ENCODE assay signal across 8 cellular contexts in genomic region chr9:109816490-109816889, GRCh38. TPM values are rescaled to one million over a fixed set of nuclear protein-coding genes. Genes with fewer than 3 reads are reported as not detected.
DNase-seq lines count a peak whose midpoint lies in the region; TF ChIP-seq lines count a peak whose summit lies in the region.

No MANE protein-coding gene starts in this region.

- H3K27me3 ChIP-seq in fibroblast of lung (ENCODE audit: control insufficient read depth, insufficient read depth, low read length) (no peaks in the 10 kb centered on the region), osteoblast (ENCODE audit: insufficient read depth, low read length) (no peaks in the 10 kb centered on the region)
- H3K27me3 ChIP-seq in effector memory CD4-positive, alpha-beta T cell (replicated peaks; ENCODE audit: control insufficient read depth, insufficient read depth, low read length, poor library complexity, severe bottlenecking): peaks cover 6% of the 10 kb centered on the region

- peak; percentile 19 for DNase-seq in DMS53 treated with DMSO at 0.1 percent for 48 hours (lab: John Stamatoyannopoulos, UW; ENCODE audit: unreplicated experiment)
- peak; percentile 100 for DNase-seq in RPMI7951 (ENCODE audit: low read depth)
- DNase-seq in fibroblast of lung (ENCODE audit: low read depth in 2 of 2): peak; percentile 98 to 100
- peak; percentile 86 for DNase-seq in osteoblast (ENCODE audit: insufficient read length, low spot score, missing footprints)
- DNase-seq in NCI-H1930 (lab: John Stamatoyannopoulos, UW): no peak
- no peak for DNase-seq in NCI-H524 treated with DMSO at 0.1 percent for 48 hours (lab: John Stamatoyannopoulos, UW)
- DNase-seq in effector memory CD4-positive, alpha-beta T cell: no peak
- no peak for DNase-seq in SIG-M5 (lab: John Stamatoyannopoulos, UW)

- H3K4me2 ChIP-seq in fibroblast of lung (ENCODE audit: extremely low read depth, insufficient read depth, low read length) (no peak overlapping the region), osteoblast (ENCODE audit: insufficient read depth, low read length) (peak overlapping the region; percentile 73)

- H3K79me2 ChIP-seq in fibroblast of lung (ENCODE audit: control insufficient read depth, insufficient read depth, low read length) (no peaks in the 10 kb centered on the region), osteoblast (ENCODE audit: insufficient read depth, low read length) (peaks cover 15% of the 10 kb centered on the region)

- H3K4me1 ChIP-seq in fibroblast of lung (ENCODE audit: control insufficient read depth, extremely low read depth, insufficient read depth, low read length) (peaks cover 19% of the 10 kb centered on the region), osteoblast (ENCODE audit: insufficient read depth, low read length) (peaks cover 41% of the 10 kb centered on the region)
- H3K4me1 ChIP-seq in effector memory CD4-positive, alpha-beta T cell (ENCODE audit: control insufficient read depth, insufficient read depth, low read length, poor library complexity, severe bottlenecking): no peaks in the 10 kb centered on the region

- H2AFZ ChIP-seq in fibroblast of lung (ENCODE audit: low read length) (no peak overlapping the region), osteoblast (ENCODE audit: low read length) (no peak overlapping the region)

- H3K9me3 ChIP-seq in fibroblast of lung (ENCODE audit: control insufficient read depth, insufficient read depth, low read depth, low read length) (no peaks in the 10 kb centered on the region), osteoblast (ENCODE audit: low read depth, low read length) (no peaks in the 10 kb centered on the region)
- H3K9me3 ChIP-seq in effector memory CD4-positive, alpha-beta T cell (ENCODE audit: control insufficient read depth, low read length): no peaks in the 10 kb centered on the region

- no peak overlapping the region for H3K9ac ChIP-seq in fibroblast of lung (ENCODE audit: insufficient read depth, low read length)

- H3K27ac ChIP-seq in fibroblast of lung (ENCODE audit: insufficient read depth, low read length) (peak overlapping the region; percentile 68), osteoblast (ENCODE audit: low read depth, low read length) (peak overlapping the region; percentile 97)
- H3K27ac ChIP-seq in effector memory CD4-positive, alpha-beta T cell (ENCODE audit: insufficient read depth, low read length, poor library complexity, severe bottlenecking): no peak overlapping the region

- no peak overlapping the region for H3K4me3 ChIP-seq in fibroblast of lung (replicated peaks in 1 of 4; ENCODE audit: control extremely low read depth in 1 of 4, insufficient read depth in 1 of 4, low read depth in 3 of 4, low read length in 4 of 4)
- H3K4me3 ChIP-seq in osteoblast (ENCODE audit: insufficient read depth, low read length): no peak overlapping the region
- H3K4me3 ChIP-seq in effector memory CD4-positive, alpha-beta T cell (ENCODE audit: insufficient read depth, low read depth, low read length, poor library complexity, severe bottlenecking): no peak overlapping the region

- H3K36me3 ChIP-seq in fibroblast of lung (ENCODE audit: control insufficient read depth, insufficient read depth, low read length): no peaks in the 10 kb centered on the region
- H3K36me3 ChIP-seq in osteoblast (ENCODE audit: insufficient read depth, low read length): no peaks in the 10 kb centered on the region
- H3K36me3 ChIP-seq in effector memory CD4-positive, alpha-beta T cell (ENCODE audit: control insufficient read depth, insufficient read depth, low read length): no peaks in the 10 kb centered on the region

- TF ChIP-seq CTCF in fibroblast of lung (conservative IDR thresholded peaks at IDR 0.05 in 1 of 2, IDR thresholded peaks at IDR 0.05 in 1 of 2; ENCODE audit: low read depth in 1 of 2, low read length in 2 of 2) (no peak), osteoblast (IDR thresholded peaks at IDR 0.05; ENCODE audit: extremely low read depth, low read depth, low read length) (no peak)

- no peaks in the 10 kb centered on the region for H4K20me1 ChIP-seq in fibroblast of lung (ENCODE audit: control insufficient read depth, extremely low read depth, insufficient read depth, low read length)
- H4K20me1 ChIP-seq in osteoblast (ENCODE audit: insufficient read depth, low read length): peaks cover 3% of the 10 kb centered on the region

RNA-seq across cellular contexts. Expression of gene PALM2AKAP2, which starts 36.5 kb away (rescaled TPM):
- 31.7 and 39.6 TPM in 2 replicates for total RNA-seq in RPMI7951 (2014; rRNA removed; shearing (Covaris generic))
- total RNA-seq in fibroblast of lung (6.9 and 9.9 TPM in 2 replicates), osteoblast (19.4 and 25.3 TPM in 2 replicates)
- polyA plus RNA-seq in fibroblast of lung: 3.7 and 7.7 TPM in 2 replicates
- 3.6 and 11.1 TPM in 2 replicates for polyA plus RNA-seq in fibroblast of lung (2012)
- 2.0 and 11.2 TPM in 2 replicates for polyA minus RNA-seq in fibroblast of lung (ENCODE audit: low replicate concordance)

Comparison
In these comparisons a context has a peak if more than half of its experiments do, and no peak if none do; other contexts are left out.
1. DNase-seq: peak in DMS53 treated with DMSO at 0.1 percent for 48 hours (single experiment), RPMI7951 (single experiment), fibroblast of lung (2 of 2) and osteoblast (single experiment); none in NCI-H1930 (0 of 2), NCI-H524 treated with DMSO at 0.1 percent for 48 hours (single experiment), effector memory CD4-positive, alpha-beta T cell (0 of 3) and SIG-M5 (single experiment).